Comparison of ENCODE assay signal across 10 cellular contexts in the genomic region with DNA sequence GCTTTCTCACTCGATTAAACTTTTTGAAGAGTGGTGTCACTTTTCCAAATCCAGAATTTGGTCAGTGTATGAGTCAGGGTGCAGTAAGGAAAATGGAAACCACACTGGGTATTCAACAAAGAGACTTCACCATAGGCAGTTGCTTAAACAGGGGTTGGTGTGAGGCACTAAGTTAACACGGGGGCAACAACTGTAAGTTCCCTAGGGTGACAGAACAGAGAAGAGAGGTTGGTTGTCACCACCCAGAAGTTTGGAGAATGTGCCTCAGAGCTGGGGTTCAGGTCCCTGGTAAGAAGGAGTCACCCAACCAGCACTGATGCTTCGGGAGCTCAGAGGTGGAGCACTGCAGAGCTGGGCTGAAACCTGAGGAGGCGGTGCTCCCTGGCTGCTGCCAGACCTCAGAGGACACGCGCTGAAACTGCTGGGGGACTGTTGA.
DNase-seq lines count a peak whose midpoint lies in the region; ATAC-seq lines count a peak whose summit lies in the region.
"Had no signal": no experiment of that assay in that cellular context is flagged by ENCODE, and none has a peak within 500 bp of the region (broad histone marks: within the 10 kb centered on the region; RNA-seq: fewer than 3 reads in every experiment).

No MANE protein-coding gene starts in this region.

- H3K36me3 Mint-ChIP-seq in activated CD4-positive, alpha-beta T cell treated with anti-CD3 and anti-CD28 coated beads, Interleukin-2, amount 10 ng/mL, durations not matched to agents 24 days and 14 days (ENCODE audit: low read depth): peaks cover 83% of the 10 kb centered on the region
- H3K36me3 Mint-ChIP-seq in T-cell: peaks cover 75% of the 10 kb centered on the region
- peaks cover 35% of the 10 kb centered on the region for H3K36me3 Mint-ChIP-seq in central memory CD8-positive, alpha-beta T cell (ENCODE audit: insufficient read depth)
- peaks cover 100% of the 10 kb centered on the region for H3K36me3 Mint-ChIP-seq in stimulated activated effector memory CD8-positive, alpha-beta T cell treated with anti-CD3 and anti-CD28 coated beads, Interleukin-12 subunit alpha, Interleukin-12 subunit beta, amount 100 ng/mL, for 72 hours

- H3K9me3 Mint-ChIP-seq in activated CD4-positive, alpha-beta T cell treated with anti-CD3 and anti-CD28 coated beads, Interleukin-2, amount 10 ng/mL, durations not matched to agents 24 days and 14 days: peaks cover 4% of the 10 kb centered on the region
- no peaks in the 10 kb centered on the region for H3K9me3 Mint-ChIP-seq in T-cell
- no peaks in the 10 kb centered on the region for H3K9me3 Mint-ChIP-seq in central memory CD8-positive, alpha-beta T cell
- no peaks in the 10 kb centered on the region for H3K9me3 Mint-ChIP-seq in stimulated activated effector memory CD8-positive, alpha-beta T cell treated with anti-CD3 and anti-CD28 coated beads, Interleukin-12 subunit alpha, Interleukin-12 subunit beta, amount 100 ng/mL, for 72 hours

- H3K27ac Mint-ChIP-seq in activated CD4-positive, alpha-beta T cell treated with anti-CD3 and anti-CD28 coated beads, Interleukin-2, amount 10 ng/mL, durations not matched to agents 24 days and 14 days: peak overlapping the region; percentile 91
- peak overlapping the region; percentile 74 to 86 for H3K27ac Mint-ChIP-seq in T-cell
- peak overlapping the region; percentile 46 for H3K27ac Mint-ChIP-seq in central memory CD8-positive, alpha-beta T cell (ENCODE audit: low read depth)
- H3K27ac Mint-ChIP-seq in stimulated activated effector memory CD8-positive, alpha-beta T cell treated with anti-CD3 and anti-CD28 coated beads, Interleukin-12 subunit alpha, Interleukin-12 subunit beta, amount 100 ng/mL, for 72 hours: peak overlapping the region; percentile 81

- H3K27me3 Mint-ChIP-seq in activated CD4-positive, alpha-beta T cell treated with anti-CD3 and anti-CD28 coated beads, Interleukin-2, amount 10 ng/mL, durations not matched to agents 24 days and 14 days: no peaks in the 10 kb centered on the region
- H3K27me3 Mint-ChIP-seq in T-cell: no peaks in the 10 kb centered on the region
- H3K27me3 Mint-ChIP-seq in central memory CD8-positive, alpha-beta T cell: no peaks in the 10 kb centered on the region

- peaks cover 57% of the 10 kb centered on the region for H3K4me1 Mint-ChIP-seq in activated CD4-positive, alpha-beta T cell treated with anti-CD3 and anti-CD28 coated beads, Interleukin-2, amount 10 ng/mL, durations not matched to agents 24 days and 14 days
- H3K4me1 Mint-ChIP-seq in T-cell: peaks cover 38 to 77% (median 75%) of the 10 kb centered on the region in 3 donors
- peaks cover 24% of the 10 kb centered on the region for H3K4me1 Mint-ChIP-seq in central memory CD8-positive, alpha-beta T cell
- peaks cover 36% of the 10 kb centered on the region for H3K4me1 Mint-ChIP-seq in stimulated activated effector memory CD8-positive, alpha-beta T cell treated with anti-CD3 and anti-CD28 coated beads, Interleukin-12 subunit alpha, Interleukin-12 subunit beta, amount 100 ng/mL, for 72 hours

- DNase-seq in activated CD4-positive, alpha-beta T cell treated with anti-CD3 and anti-CD28 coated beads, Interleukin-2, amount 10 ng/mL, durations not matched to agents 24 days and 14 days: no peak
- DNase-seq in activated CD4-positive, alpha-beta T cell treated with anti-CD3 and anti-CD28 coated beads for 4 hours: no peak
- DNase-seq in T-cell: no peak
- no peak for DNase-seq in central memory CD8-positive, alpha-beta T cell (ENCODE audit: low spot score in 2 of 2)
- DNase-seq in stimulated activated effector memory CD8-positive, alpha-beta T cell treated with anti-CD3 and anti-CD28 coated beads, Interleukin-12 subunit alpha, Interleukin-12 subunit beta, amount 100 ng/mL, for 72 hours (ENCODE audit: low spot score in 2 of 2): no peak
- DNase-seq in OCI-M2 (lab: John Stamatoyannopoulos, UW; ENCODE audit: unreplicated experiment): no peak
- DNase-seq in foreskin melanocyte: no peak
- DNase-seq: hypothalamus, MG63 had no signal

- POLR2A ChIA-PET in T-cell (lab: Charles Lee): interaction anchor here in 1 of 2 donors (1.0 kb wide), 1 partner anchor 9 kb away, joined by 7 read pairs; no protein-coding TSS in a partner anchor

- H3K4me3 Mint-ChIP-seq in activated CD4-positive, alpha-beta T cell treated with anti-CD3 and anti-CD28 coated beads, Interleukin-2, amount 10 ng/mL, durations not matched to agents 24 days and 14 days: peak overlapping the region; percentile 55
- no peak overlapping the region for H3K4me3 Mint-ChIP-seq in T-cell
- no peak overlapping the region for H3K4me3 Mint-ChIP-seq in central memory CD8-positive, alpha-beta T cell
- H3K4me3 Mint-ChIP-seq in stimulated activated effector memory CD8-positive, alpha-beta T cell treated with anti-CD3 and anti-CD28 coated beads, Interleukin-12 subunit alpha, Interleukin-12 subunit beta, amount 100 ng/mL, for 72 hours: peak overlapping the region; percentile 30

- intact Hi-C loops in activated CD4-positive, alpha-beta T cell treated with anti-CD3 and anti-CD28 coated beads, Interleukin-2, amount 10 ng/mL, durations not matched to agents 24 days and 14 days (cut with micrococcal nuclease): loop anchor here (1.0 kb wide), 1 partner anchor 8 kb away; no protein-coding TSS in a partner anchor

- ATAC-seq in T-cell (replicated peaks in 1 of 4) (no peak), HG03097 (IDR thresholded peaks at IDR 0.05; ENCODE audit: low FRiP score, unreplicated experiment) (no peak)
- no peak for ATAC-seq in central memory CD8-positive, alpha-beta T cell (replicated peaks; ENCODE audit: extremely low read depth, poor library complexity, severe bottlenecking)
- ATAC-seq in stimulated activated effector memory CD8-positive, alpha-beta T cell treated with anti-CD3 and anti-CD28 coated beads, Interleukin-12 subunit alpha, Interleukin-12 subunit beta, amount 100 ng/mL, for 72 hours: peak; percentile 71

- CTCF ChIA-PET in T-cell (lab: Charles Lee): interaction anchor here (0.6 to 0.8 kb wide), 3 partner anchors 33 to 176 kb away, joined by 3 to 4 read pairs (median 3); no protein-coding TSS in a partner anchor

Comparison
In these comparisons a context has a peak if more than half of its experiments do, and no peak if none do; other contexts are left out.
1. H3K4me3 Mint-ChIP-seq: peak in activated CD4-positive, alpha-beta T cell treated with anti-CD3 and anti-CD28 coated beads, Interleukin-2, amount 10 ng/mL, durations not matched to agents 24 days and 14 days (single experiment) and stimulated activated effector memory CD8-positive, alpha-beta T cell treated with anti-CD3 and anti-CD28 coated beads, Interleukin-12 subunit alpha, Interleukin-12 subunit beta, amount 100 ng/mL, for 72 hours (single experiment); none in T-cell (0 of 3) and central memory CD8-positive, alpha-beta T cell (single experiment).
2. Peak in every context shown above with its lines, with median percentiles within 50 percentile points of each other: H3K27ac Mint-ChIP-seq.